In the genomic region with DNA sequence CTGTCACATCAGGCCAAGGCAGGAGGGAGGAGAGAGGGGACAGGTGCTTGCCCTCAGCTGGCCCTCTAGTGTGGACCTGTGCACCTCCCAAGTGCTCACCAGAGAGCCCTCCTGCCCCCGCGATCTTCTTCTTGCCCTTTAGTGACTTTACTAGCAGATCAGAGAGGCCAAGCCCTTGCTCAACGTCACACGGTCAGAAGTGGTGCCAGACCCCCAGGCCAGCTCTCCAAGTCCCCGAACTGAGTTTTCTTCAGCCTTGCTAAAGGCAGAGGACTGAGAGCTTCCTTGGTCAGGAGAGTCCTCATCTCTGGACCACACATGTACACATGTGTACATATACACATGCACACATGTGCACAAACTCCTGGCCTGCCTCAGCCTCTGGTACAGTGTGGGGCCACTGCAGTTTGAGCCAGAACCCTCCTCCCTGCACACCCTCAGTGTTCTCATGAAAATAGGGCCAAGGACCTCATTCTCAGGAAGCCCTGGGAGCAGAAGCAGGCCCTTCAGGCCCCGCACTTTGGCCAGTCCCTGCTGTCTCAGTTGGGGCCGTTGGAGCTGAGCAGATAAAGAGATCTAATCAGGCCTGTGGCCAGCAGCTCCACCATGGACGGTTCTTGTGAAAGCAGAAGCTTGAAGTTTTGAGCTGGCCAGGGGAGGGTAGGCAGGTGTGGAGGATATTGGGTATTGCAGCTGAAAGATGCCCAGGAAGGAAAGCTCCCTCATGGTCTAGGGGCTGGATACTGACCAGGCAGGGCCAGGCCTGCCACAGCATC, we compare ENCODE assay signal across 1 cellular context.
TF ChIP-seq lines count a peak whose summit lies in the region.

No MANE protein-coding gene starts in this region.

TF ChIP-seq in K562, 482 proteins besides CTCF, POLR2A, EP300 and RAD21 (continued from another document and continues in another):
- TF ChIP-seq, protein P1, sequence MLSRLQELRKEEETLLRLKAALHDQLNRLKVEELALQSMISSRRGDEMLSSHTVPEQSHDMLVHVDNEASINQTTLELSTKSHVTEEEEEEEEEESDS (CRISPR knock-in tag; IDR thresholded peaks at IDR 0.05) = no peak
- TF ChIP-seq MEF2A (IDR thresholded peaks at IDR 0.05; ENCODE audit: control insufficient read depth, low read depth, low read length) (no peak), NRF1 (conservative IDR thresholded peaks at IDR 0.05 in 1 of 2, IDR thresholded peaks at IDR 0.05 in 1 of 2) (peak; percentile 30 to 40; a peak in 2 of 4 replicates), ZNF133 (CRISPR knock-in tag; IDR thresholded peaks at IDR 0.05) (0 out of 2 replicates have a peak, but pooled peaks have one; percentile 18), ADNP (tag; IDR thresholded peaks at IDR 0.05) (no peak), SRSF1 (IDR thresholded peaks at IDR 0.05; ENCODE audit: low read depth, low read length) (no peak), CAMTA2 (CRISPR knock-in tag; conservative IDR thresholded peaks at IDR 0.05) (no peak), MYBL2 (IDR thresholded peaks at IDR 0.05; ENCODE audit: low read depth) (no peak), MYBL2 (CRISPR knock-in tag; IDR thresholded peaks at IDR 0.05; ENCODE audit: borderline replicate concordance) (no peak), ZNF830 (CRISPR knock-in tag; IDR thresholded peaks at IDR 0.05) (0 out of 2 replicates have a peak, but pooled peaks have one; percentile 24), ZC3H11A (IDR thresholded peaks at IDR 0.05; ENCODE audit: low read depth, low read length) (no peak), RBBP5 (IDR thresholded peaks at IDR 0.05; ENCODE audit: borderline replicate concordance, insufficient read depth, low read length, poor library complexity, severe bottlenecking) (peak; percentile 9), NFIC (IDR thresholded peaks at IDR 0.05) (no peak), FIP1L1 (IDR thresholded peaks at IDR 0.05; ENCODE audit: low read depth, low read length, poor library complexity, severe bottlenecking) (no peak), CREM (IDR thresholded peaks at IDR 0.05; ENCODE audit: low read depth) (no peak), SIN3B (IDR thresholded peaks at IDR 0.05; ENCODE audit: low read depth) (no peak), PHTF2 (CRISPR knock-in tag; IDR thresholded peaks at IDR 0.05) (no peak), CBX8 (IDR thresholded peaks at IDR 0.05; ENCODE audit: borderline replicate concordance, extremely low read depth, low read depth, low read length, poor library complexity, severe bottlenecking) (no peak), GATA2 (CRISPR knock-in tag; IDR thresholded peaks at IDR 0.05) (0 out of 2 replicates have a peak, but pooled peaks have one; percentile 45), ZNF197 (CRISPR knock-in tag; IDR thresholded peaks at IDR 0.05; ENCODE audit: low read depth) (peak; percentile 55; the same call in 1 of the 2 replicates), ETV6 (IDR thresholded peaks at IDR 0.05; ENCODE audit: borderline replicate concordance in 1 of 2, low read depth in 2 of 2, low read length in 1 of 2) (no peak), ETV6 (CRISPR knock-in tag; IDR thresholded peaks at IDR 0.05; ENCODE audit: borderline replicate concordance) (0 out of 2 replicates have a peak, but pooled peaks have one; percentile 37), MTF1 (CRISPR knock-in tag; IDR thresholded peaks at IDR 0.05; ENCODE audit: borderline replicate concordance) (no peak), ZFX (CRISPR knock-in tag; IDR thresholded peaks at IDR 0.05) (peak; percentile 45; the same call in 1 of the 2 replicates), LCOR (CRISPR knock-in tag; IDR thresholded peaks at IDR 0.05) (no peak), ZNF76 (CRISPR knock-in tag; IDR thresholded peaks at IDR 0.05; ENCODE audit: borderline replicate concordance) (peak; percentile 61), DPF2 (IDR thresholded peaks at IDR 0.05) (peak; percentile 38; the same call in 1 of the 2 replicates), RUNX1 (IDR thresholded peaks at IDR 0.05; ENCODE audit: low read depth) (no peak), NCOR1 (IDR thresholded peaks at IDR 0.05) (no peak), ELF1 (tag; IDR thresholded peaks at IDR 0.05) (no peak), SMARCA5 (IDR thresholded peaks at IDR 0.05) (no peak), TCFL5 (CRISPR knock-in tag; conservative IDR thresholded peaks at IDR 0.05) (0 out of 2 replicates have a peak, but pooled peaks have one; percentile 11), SIRT6 (IDR thresholded peaks at IDR 0.05; ENCODE audit: low read depth, low read length) (no peak), HMGN3 (IDR thresholded peaks at IDR 0.05; ENCODE audit: borderline replicate concordance, extremely low read depth, insufficient read length, low read depth, low read length) (peak; percentile 24), ZNF3 (CRISPR knock-in tag; IDR thresholded peaks at IDR 0.05) (0 out of 2 replicates have a peak, but pooled peaks have one; percentile 21), GTF2A2 (tag; IDR thresholded peaks at IDR 0.05) (no peak)
- TF ChIP-seq, protein P2, sequence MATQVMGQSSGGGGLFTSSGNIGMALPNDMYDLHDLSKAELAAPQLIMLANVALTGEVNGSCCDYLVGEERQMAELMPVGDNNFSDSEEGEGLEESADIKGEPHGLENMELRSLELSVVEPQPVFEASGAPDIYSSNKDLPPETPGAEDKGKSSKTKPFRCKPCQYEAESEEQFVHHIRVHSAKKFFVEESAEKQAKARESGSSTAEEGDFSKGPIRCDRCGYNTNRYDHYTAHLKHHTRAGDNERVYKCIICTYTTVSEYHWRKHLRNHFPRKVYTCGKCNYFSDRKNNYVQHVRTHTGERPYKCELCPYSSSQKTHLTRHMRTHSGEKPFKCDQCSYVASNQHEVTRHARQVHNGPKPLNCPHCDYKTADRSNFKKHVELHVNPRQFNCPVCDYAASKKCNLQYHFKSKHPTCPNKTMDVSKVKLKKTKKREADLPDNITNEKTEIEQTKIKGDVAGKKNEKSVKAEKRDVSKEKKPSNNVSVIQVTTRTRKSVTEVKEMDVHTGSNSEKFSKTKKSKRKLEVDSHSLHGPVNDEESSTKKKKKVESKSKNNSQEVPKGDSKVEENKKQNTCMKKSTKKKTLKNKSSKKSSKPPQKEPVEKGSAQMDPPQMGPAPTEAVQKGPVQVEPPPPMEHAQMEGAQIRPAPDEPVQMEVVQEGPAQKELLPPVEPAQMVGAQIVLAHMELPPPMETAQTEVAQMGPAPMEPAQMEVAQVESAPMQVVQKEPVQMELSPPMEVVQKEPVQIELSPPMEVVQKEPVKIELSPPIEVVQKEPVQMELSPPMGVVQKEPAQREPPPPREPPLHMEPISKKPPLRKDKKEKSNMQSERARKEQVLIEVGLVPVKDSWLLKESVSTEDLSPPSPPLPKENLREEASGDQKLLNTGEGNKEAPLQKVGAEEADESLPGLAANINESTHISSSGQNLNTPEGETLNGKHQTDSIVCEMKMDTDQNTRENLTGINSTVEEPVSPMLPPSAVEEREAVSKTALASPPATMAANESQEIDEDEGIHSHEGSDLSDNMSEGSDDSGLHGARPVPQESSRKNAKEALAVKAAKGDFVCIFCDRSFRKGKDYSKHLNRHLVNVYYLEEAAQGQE (CRISPR knock-in tag; IDR thresholded peaks at IDR 0.05; ENCODE audit: low read depth) = 0 out of 2 replicates have a peak, but pooled peaks have one; percentile 69
- TF ChIP-seq, protein P3, sequence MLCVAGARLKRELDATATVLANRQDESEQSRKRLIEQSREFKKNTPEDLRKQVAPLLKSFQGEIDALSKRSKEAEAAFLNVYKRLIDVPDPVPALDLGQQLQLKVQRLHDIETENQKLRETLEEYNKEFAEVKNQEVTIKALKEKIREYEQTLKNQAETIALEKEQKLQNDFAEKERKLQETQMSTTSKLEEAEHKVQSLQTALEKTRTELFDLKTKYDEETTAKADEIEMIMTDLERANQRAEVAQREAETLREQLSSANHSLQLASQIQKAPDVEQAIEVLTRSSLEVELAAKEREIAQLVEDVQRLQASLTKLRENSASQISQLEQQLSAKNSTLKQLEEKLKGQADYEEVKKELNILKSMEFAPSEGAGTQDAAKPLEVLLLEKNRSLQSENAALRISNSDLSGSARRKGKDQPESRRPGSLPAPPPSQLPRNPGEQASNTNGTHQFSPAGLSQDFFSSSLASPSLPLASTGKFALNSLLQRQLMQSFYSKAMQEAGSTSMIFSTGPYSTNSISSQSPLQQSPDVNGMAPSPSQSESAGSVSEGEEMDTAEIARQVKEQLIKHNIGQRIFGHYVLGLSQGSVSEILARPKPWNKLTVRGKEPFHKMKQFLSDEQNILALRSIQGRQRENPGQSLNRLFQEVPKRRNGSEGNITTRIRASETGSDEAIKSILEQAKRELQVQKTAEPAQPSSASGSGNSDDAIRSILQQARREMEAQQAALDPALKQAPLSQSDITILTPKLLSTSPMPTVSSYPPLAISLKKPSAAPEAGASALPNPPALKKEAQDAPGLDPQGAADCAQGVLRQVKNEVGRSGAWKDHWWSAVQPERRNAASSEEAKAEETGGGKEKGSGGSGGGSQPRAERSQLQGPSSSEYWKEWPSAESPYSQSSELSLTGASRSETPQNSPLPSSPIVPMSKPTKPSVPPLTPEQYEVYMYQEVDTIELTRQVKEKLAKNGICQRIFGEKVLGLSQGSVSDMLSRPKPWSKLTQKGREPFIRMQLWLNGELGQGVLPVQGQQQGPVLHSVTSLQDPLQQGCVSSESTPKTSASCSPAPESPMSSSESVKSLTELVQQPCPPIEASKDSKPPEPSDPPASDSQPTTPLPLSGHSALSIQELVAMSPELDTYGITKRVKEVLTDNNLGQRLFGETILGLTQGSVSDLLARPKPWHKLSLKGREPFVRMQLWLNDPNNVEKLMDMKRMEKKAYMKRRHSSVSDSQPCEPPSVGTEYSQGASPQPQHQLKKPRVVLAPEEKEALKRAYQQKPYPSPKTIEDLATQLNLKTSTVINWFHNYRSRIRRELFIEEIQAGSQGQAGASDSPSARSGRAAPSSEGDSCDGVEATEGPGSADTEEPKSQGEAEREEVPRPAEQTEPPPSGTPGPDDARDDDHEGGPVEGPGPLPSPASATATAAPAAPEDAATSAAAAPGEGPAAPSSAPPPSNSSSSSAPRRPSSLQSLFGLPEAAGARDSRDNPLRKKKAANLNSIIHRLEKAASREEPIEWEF (CRISPR knock-in tag; IDR thresholded peaks at IDR 0.05) = peak; percentile 47; the same call in 1 of the 2 replicates
- TF ChIP-seq, protein P4, sequence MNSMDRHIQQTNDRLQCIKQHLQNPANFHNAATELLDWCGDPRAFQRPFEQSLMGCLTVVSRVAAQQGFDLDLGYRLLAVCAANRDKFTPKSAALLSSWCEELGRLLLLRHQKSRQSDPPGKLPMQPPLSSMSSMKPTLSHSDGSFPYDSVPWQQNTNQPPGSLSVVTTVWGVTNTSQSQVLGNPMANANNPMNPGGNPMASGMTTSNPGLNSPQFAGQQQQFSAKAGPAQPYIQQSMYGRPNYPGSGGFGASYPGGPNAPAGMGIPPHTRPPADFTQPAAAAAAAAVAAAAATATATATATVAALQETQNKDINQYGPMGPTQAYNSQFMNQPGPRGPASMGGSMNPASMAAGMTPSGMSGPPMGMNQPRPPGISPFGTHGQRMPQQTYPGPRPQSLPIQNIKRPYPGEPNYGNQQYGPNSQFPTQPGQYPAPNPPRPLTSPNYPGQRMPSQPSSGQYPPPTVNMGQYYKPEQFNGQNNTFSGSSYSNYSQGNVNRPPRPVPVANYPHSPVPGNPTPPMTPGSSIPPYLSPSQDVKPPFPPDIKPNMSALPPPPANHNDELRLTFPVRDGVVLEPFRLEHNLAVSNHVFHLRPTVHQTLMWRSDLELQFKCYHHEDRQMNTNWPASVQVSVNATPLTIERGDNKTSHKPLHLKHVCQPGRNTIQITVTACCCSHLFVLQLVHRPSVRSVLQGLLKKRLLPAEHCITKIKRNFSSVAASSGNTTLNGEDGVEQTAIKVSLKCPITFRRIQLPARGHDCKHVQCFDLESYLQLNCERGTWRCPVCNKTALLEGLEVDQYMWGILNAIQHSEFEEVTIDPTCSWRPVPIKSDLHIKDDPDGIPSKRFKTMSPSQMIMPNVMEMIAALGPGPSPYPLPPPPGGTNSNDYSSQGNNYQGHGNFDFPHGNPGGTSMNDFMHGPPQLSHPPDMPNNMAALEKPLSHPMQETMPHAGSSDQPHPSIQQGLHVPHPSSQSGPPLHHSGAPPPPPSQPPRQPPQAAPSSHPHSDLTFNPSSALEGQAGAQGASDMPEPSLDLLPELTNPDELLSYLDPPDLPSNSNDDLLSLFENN (IDR thresholded peaks at IDR 0.05; ENCODE audit: low read depth in 2 of 2, low read length in 2 of 2) = no peak
- TF ChIP-seq, protein P5, sequence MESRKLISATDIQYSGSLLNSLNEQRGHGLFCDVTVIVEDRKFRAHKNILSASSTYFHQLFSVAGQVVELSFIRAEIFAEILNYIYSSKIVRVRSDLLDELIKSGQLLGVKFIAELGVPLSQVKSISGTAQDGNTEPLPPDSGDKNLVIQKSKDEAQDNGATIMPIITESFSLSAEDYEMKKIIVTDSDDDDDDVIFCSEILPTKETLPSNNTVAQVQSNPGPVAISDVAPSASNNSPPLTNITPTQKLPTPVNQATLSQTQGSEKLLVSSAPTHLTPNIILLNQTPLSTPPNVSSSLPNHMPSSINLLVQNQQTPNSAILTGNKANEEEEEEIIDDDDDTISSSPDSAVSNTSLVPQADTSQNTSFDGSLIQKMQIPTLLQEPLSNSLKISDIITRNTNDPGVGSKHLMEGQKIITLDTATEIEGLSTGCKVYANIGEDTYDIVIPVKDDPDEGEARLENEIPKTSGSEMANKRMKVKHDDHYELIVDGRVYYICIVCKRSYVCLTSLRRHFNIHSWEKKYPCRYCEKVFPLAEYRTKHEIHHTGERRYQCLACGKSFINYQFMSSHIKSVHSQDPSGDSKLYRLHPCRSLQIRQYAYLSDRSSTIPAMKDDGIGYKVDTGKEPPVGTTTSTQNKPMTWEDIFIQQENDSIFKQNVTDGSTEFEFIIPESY (CRISPR knock-in tag; IDR thresholded peaks at IDR 0.05) = no peak
- TF ChIP-seq, protein P6, sequence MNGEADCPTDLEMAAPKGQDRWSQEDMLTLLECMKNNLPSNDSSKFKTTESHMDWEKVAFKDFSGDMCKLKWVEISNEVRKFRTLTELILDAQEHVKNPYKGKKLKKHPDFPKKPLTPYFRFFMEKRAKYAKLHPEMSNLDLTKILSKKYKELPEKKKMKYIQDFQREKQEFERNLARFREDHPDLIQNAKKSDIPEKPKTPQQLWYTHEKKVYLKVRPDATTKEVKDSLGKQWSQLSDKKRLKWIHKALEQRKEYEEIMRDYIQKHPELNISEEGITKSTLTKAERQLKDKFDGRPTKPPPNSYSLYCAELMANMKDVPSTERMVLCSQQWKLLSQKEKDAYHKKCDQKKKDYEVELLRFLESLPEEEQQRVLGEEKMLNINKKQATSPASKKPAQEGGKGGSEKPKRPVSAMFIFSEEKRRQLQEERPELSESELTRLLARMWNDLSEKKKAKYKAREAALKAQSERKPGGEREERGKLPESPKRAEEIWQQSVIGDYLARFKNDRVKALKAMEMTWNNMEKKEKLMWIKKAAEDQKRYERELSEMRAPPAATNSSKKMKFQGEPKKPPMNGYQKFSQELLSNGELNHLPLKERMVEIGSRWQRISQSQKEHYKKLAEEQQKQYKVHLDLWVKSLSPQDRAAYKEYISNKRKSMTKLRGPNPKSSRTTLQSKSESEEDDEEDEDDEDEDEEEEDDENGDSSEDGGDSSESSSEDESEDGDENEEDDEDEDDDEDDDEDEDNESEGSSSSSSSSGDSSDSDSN (IDR thresholded peaks at IDR 0.05; ENCODE audit: borderline replicate concordance in 1 of 2, low read depth in 2 of 2, low read length in 2 of 2) = peak in 1 of 2 experiments; percentile 51; a peak in 1 of 4 replicates
